Comparison of ENCODE assay signal across 8 cellular contexts in the genomic region with DNA sequence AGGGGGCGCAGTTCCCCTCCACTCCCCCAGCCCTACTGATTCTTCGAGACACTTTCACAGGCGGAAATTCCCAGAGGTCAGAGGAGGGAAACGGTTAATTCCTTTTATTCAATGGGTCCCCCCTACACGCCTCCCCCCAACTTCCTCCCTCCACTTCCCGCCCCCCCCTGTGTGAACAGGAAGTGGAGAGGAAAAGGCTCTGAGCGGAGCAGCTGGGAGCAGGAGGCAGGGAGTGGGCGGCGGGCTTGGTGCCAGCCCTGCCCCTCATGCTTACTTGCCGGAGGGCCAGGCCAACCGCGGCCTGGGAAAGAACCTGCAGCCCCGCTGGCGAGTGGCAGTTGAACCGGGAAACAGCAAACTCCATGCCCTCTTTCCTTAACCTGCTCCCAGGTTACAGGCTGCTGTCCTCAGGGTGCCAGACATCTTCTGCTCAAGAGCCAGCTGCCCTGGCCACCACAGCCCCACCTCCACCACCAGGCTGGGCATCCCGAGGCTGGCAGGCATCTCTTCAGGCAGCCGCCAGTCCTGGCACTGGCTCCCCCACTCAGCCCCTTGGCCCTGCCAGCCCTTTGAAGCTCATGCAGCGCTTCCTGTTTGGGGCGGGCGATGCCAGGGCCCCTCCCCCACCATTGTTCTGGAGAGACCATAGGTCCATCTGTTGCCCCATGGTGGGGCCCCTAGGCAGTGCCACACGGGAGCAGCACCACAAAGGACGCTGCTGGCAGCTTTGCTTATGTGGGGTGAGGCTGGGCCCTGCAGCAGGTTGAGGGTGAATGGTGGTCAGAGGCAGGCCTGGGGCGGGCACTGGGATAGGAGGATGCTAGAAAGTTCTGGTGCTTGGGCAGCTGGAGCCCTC. TPM values are rescaled to one million over a fixed set of nuclear protein-coding genes. Genes with fewer than 3 reads are reported as not detected.
A peak's percentile ranks its signal among the peaks of the same experiment; 100 is the strongest.
DNase-seq lines count a peak whose midpoint lies in the region; ATAC-seq and TF ChIP-seq lines count a peak whose summit lies in the region.

No MANE protein-coding gene starts in this region.

- peak; percentile 14 for ATAC-seq in HG02642 (IDR thresholded peaks at IDR 0.05; ENCODE audit: poor library complexity, unreplicated experiment)
- no peak for ATAC-seq in body of pancreas
- no peak for ATAC-seq in GM19452 (IDR thresholded peaks at IDR 0.05; ENCODE audit: unreplicated experiment)

- peak overlapping the region; percentile 55 for H3K4me3 ChIP-seq in SJCRH30
- no peak overlapping the region for H3K4me3 ChIP-seq in body of pancreas
- peak overlapping the region; percentile 17 for H3K4me3 ChIP-seq in kidney epithelial cell (ENCODE audit: low read depth, low read length)

- WGBS in body of pancreas, 2 donors: 28 to 46% methylated on average over 20 to 22 of the region's 23 CpGs

- TF ChIP-seq POLR2A in body of pancreas (IDR thresholded peaks at IDR 0.05): no peak

- H3K36me3 ChIP-seq in SJCRH30: no peaks in the 10 kb centered on the region
- H3K36me3 ChIP-seq in body of pancreas (replicated peaks in 1 of 2; ENCODE audit: insufficient read depth in 1 of 2, low read depth in 2 of 2): peaks cover 0 to 4% of the 10 kb centered on the region in 2 donors
- peaks cover 13% of the 10 kb centered on the region for H3K36me3 ChIP-seq in kidney epithelial cell (ENCODE audit: control insufficient read depth, insufficient read depth, low read length)

- TF ChIP-seq CTCF in body of pancreas (IDR thresholded peaks at IDR 0.05) (no peak), kidney epithelial cell (IDR thresholded peaks at IDR 0.05; ENCODE audit: insufficient read depth, low read length, poor library complexity, severe bottlenecking) (peak; percentile 14)

- DNase-seq in C1 segment of cervical spinal cord (lab: John Stamatoyannopoulos, UW) (peak in 11 of 14 donors; percentile 18 to 71 (median 39)), SJCRH30 (peak; percentile 76 to 77), body of pancreas (peak; percentile 43 to 64 (median 52)), kidney epithelial cell (ENCODE audit: low read depth) (no peak), DMS153 (lab: John Stamatoyannopoulos, UW) (no peak)
- DNase-seq in stimulated activated CD4-positive, alpha-beta T cell treated with anti-CD3 and anti-CD28 coated beads, Interleukin-4, amount 100 ng/mL, for 48 hours (ENCODE audit: low read depth in 2 of 2): peak; percentile 35 to 53

- H3K9me3 ChIP-seq in SJCRH30 (replicated peaks) (no peaks in the 10 kb centered on the region), body of pancreas (no peaks in the 10 kb centered on the region)

- H3K27me3 ChIP-seq in SJCRH30: no peaks in the 10 kb centered on the region
- H3K27me3 ChIP-seq in body of pancreas: no peaks in the 10 kb centered on the region
- H3K27me3 ChIP-seq in kidney epithelial cell (ENCODE audit: control insufficient read depth, insufficient read depth, low read length): no peaks in the 10 kb centered on the region

- H3K27ac ChIP-seq in SJCRH30 (peak overlapping the region; percentile 42), body of pancreas (peak overlapping the region; percentile 86 to 92 (median 88))

- intact Hi-C loops in body of pancreas (cut with DNase I): no loop called here

- H3K4me1 ChIP-seq in SJCRH30 (peaks cover 9% of the 10 kb centered on the region), body of pancreas (peaks cover 36% of the 10 kb centered on the region)

RNA-seq across cellular contexts. Expression of a gene that starts 12.9 kb away (rescaled TPM):
- 16.6 and 17.3 TPM in 2 replicates for total RNA-seq in SJCRH30 (2014; rRNA removed; shearing (Covaris generic))
- total RNA-seq in body of pancreas (10 to 100 TPM; 10.9 to 14.8 TPM), kidney epithelial cell (66.0 and 69.4 TPM in 2 replicates)

RNA-seq across cellular contexts. Expression of a gene that starts 22.0 kb away (rescaled TPM):
- 0.43 and 0.48 TPM in 2 replicates for total RNA-seq in SJCRH30 (2014; rRNA removed; shearing (Covaris generic))
- total RNA-seq in body of pancreas (1 to 10 TPM in 1 of 2 donors, under 1 TPM in 1; 0.33 to 3.6 TPM), kidney epithelial cell (0.50 and 0.82 TPM in 2 replicates)

RNA-seq across cellular contexts. Expression of a gene that starts 33.1 kb away (rescaled TPM):
- 0.61 and 0.84 TPM in 2 replicates for total RNA-seq in SJCRH30 (2014; rRNA removed; shearing (Covaris generic))
- 1 to 10 TPM; 6.2 to 6.3 TPM for total RNA-seq in body of pancreas
- total RNA-seq in kidney epithelial cell: 2.0 and 3.6 TPM in 2 replicates

RNA-seq across cellular contexts. Expression of a gene that starts 46.1 kb away (rescaled TPM):
- 1.0 and 2.5 TPM in 2 replicates for total RNA-seq in SJCRH30 (2014; rRNA removed; shearing (Covaris generic))
- total RNA-seq in body of pancreas: 1 to 10 TPM; 4.0 to 4.7 TPM
- 84.4 and 86.3 TPM in 2 replicates for total RNA-seq in kidney epithelial cell

Comparison
In these comparisons a context has a peak if more than half of its experiments do, and no peak if none do; other contexts are left out.
1. DNase-seq: peak in C1 segment of cervical spinal cord (11 of 14), SJCRH30 (2 of 2), body of pancreas (4 of 4) and stimulated activated CD4-positive, alpha-beta T cell treated with anti-CD3 and anti-CD28 coated beads, Interleukin-4, amount 100 ng/mL, for 48 hours (2 of 2); none in kidney epithelial cell (single experiment) and DMS153 (single experiment).
2. H3K4me3 ChIP-seq: peak in SJCRH30 (single experiment) and kidney epithelial cell (single experiment); none in body of pancreas (0 of 2).